In the genomic region with DNA sequence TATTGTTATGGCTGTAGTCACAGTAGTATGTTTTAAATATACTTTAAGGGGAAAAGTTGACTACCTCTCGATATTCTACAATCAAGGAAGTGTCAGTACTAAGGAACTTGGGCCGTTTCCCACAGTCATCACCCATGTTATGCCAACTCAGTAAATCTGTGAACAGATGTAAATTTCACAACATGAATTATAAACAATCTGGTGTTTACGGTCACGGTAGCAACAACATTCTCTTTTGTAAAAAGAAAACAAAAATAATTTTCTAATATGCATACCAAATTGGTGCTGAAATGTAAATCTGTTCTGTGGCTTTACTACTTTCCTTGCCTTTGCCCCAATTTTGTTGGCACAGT, we compare ENCODE assay signal across 7 cellular contexts. TPM values are rescaled to one million over a fixed set of nuclear protein-coding genes. Genes with fewer than 3 reads are reported as not detected.
DNase-seq lines count a peak whose midpoint lies in the region; ATAC-seq and TF ChIP-seq lines count a peak whose summit lies in the region.

No MANE protein-coding gene starts in this region.

- no peak for DNase-seq in activated CD4-positive, alpha-beta memory T cell treated with anti-CD3 and anti-CD28 coated beads, Interleukin-2, amount 10 ng/mL, durations not matched to agents 7 days and 5 days
- DNase-seq in hepatocyte (ENCODE audit: low spot score) (no peak), spleen (no peak), COLO829 (ENCODE audit: low spot score) (no peak)
- DNase-seq in activated CD4-positive, alpha-beta T cell treated with anti-CD3 and anti-CD28 coated beads for 1 hour = no peak

- WGBS in hepatocyte (ENCODE audit: low lambda C conversion rate, missing lambda C conversion rate) = 5% methylated on average over 4 of the region's 4 CpGs
- WGBS in spleen, 5 donors = 0 to 2% (median 1%) methylated on average over 4 of the region's 4 CpGs

- H3K79me2 ChIP-seq in hepatocyte = peaks cover 54% of the 10 kb centered on the region

- no peaks in the 10 kb centered on the region for H3K27me3 Mint-ChIP-seq in activated CD4-positive, alpha-beta memory T cell treated with anti-CD3 and anti-CD28 coated beads, Interleukin-2, amount 10 ng/mL, durations not matched to agents 7 days and 5 days

- CTCF ChIA-PET in HEK293 (lab: Yijun Ruan, JAX) = interaction anchor here (0.6 to 2.6 kb wide), 13 partner anchors 9 to 848 kb away, joined by 3 to 22 read pairs (median 6); no protein-coding TSS in a partner anchor
- CTCF ChIA-PET in activated CD4-positive, alpha-beta memory T cell treated with anti-CD3 and anti-CD28 coated beads, Interleukin-2, amount 10 ng/mL, durations not matched to agents 7 days and 5 days (lab: Charles Lee) = interaction anchor here (0.7 to 3.9 kb wide), 9 partner anchors 9 to 320 kb away, joined by 3 to 86 read pairs (median 9); partner anchors contain the start of genes HS2ST1 and SELENOF

- no peaks in the 10 kb centered on the region for H3K36me3 ChIP-seq in HEK293 (ENCODE audit: control insufficient read depth in 2 of 2, insufficient read depth in 1 of 2, low read length in 2 of 2)
- H3K36me3 ChIP-seq in hepatocyte (replicated peaks; ENCODE audit: insufficient read depth, low read depth) = no peaks in the 10 kb centered on the region
- H3K36me3 ChIP-seq in spleen = peaks cover 0 to 6% (median 0%) of the 10 kb centered on the region in 6 donors

- H3K9me2 ChIP-seq in hepatocyte (replicated peaks; ENCODE audit: insufficient read depth) = no peaks in the 10 kb centered on the region

- peaks cover 22% of the 10 kb centered on the region for H3K36me3 Mint-ChIP-seq in activated CD4-positive, alpha-beta memory T cell treated with anti-CD3 and anti-CD28 coated beads, Interleukin-2, amount 10 ng/mL, durations not matched to agents 7 days and 5 days (ENCODE audit: low read depth)

- peak overlapping the region; percentile 76 for H2AFZ ChIP-seq in hepatocyte

- no peaks in the 10 kb centered on the region for H3K9me3 ChIP-seq in HEK293 (ENCODE audit: control insufficient read depth, insufficient read depth, low read depth, low read length)
- H3K9me3 ChIP-seq in hepatocyte (ENCODE audit: low read depth) = no peaks in the 10 kb centered on the region
- H3K9me3 ChIP-seq in spleen = no peaks in the 10 kb centered on the region

- H3K9me3 Mint-ChIP-seq in activated CD4-positive, alpha-beta memory T cell treated with anti-CD3 and anti-CD28 coated beads, Interleukin-2, amount 10 ng/mL, durations not matched to agents 7 days and 5 days = no peaks in the 10 kb centered on the region

- no peak for TF ChIP-seq POLR2A in spleen (IDR thresholded peaks at IDR 0.05)

- H3K4me3 Mint-ChIP-seq in activated CD4-positive, alpha-beta memory T cell treated with anti-CD3 and anti-CD28 coated beads, Interleukin-2, amount 10 ng/mL, durations not matched to agents 7 days and 5 days = peak overlapping the region; percentile 97

- POLR2A ChIA-PET in HEK293 (lab: Yijun Ruan, JAX) = interaction anchor here (3.9 kb wide), 1 partner anchor 10 kb away, joined by 34 read pairs; no protein-coding TSS in a partner anchor
- POLR2A ChIA-PET in activated CD4-positive, alpha-beta memory T cell treated with anti-CD3 and anti-CD28 coated beads, Interleukin-2, amount 10 ng/mL, durations not matched to agents 7 days and 5 days (lab: Charles Lee) = interaction anchor here (0.9 to 6.0 kb wide), 14 partner anchors 11 to 629 kb away, joined by 3 to 135 read pairs (median 12); partner anchors contain the start of genes HS2ST1, LMO4, ODF2L and SELENOF

- no peak for ATAC-seq in HG03469 (IDR thresholded peaks at IDR 0.05; ENCODE audit: unreplicated experiment)

- H3K27ac Mint-ChIP-seq in activated CD4-positive, alpha-beta memory T cell treated with anti-CD3 and anti-CD28 coated beads, Interleukin-2, amount 10 ng/mL, durations not matched to agents 7 days and 5 days = peak overlapping the region; percentile 94

- peaks cover 47% of the 10 kb centered on the region for H4K20me1 ChIP-seq in hepatocyte (ENCODE audit: insufficient read depth, poor library complexity, severe bottlenecking)

- intact Hi-C loops in spleen (cut with DNase I; ENCODE audit: low total_unique reads) = loop anchor here (10.0 kb wide), 1 partner anchor 311 kb away; the partner anchor contains the start of gene ODF2L

- no peak for TF ChIP-seq CTCF in HEK293 (tag by site-specific recombination; IDR thresholded peaks at IDR 0.05)
- TF ChIP-seq CTCF in hepatocyte (IDR thresholded peaks at IDR 0.05; ENCODE audit: poor library complexity) = no peak
- no peak for TF ChIP-seq CTCF in spleen (IDR thresholded peaks at IDR 0.05 in 8 of 11, conservative IDR thresholded peaks at IDR 0.05 in 3 of 11)

- H3K4me1 Mint-ChIP-seq in activated CD4-positive, alpha-beta memory T cell treated with anti-CD3 and anti-CD28 coated beads, Interleukin-2, amount 10 ng/mL, durations not matched to agents 7 days and 5 days = peaks cover 51% of the 10 kb centered on the region

- peak overlapping the region; percentile 88 for H3K4me2 ChIP-seq in hepatocyte

- H3K27me3 ChIP-seq in hepatocyte (no peaks in the 10 kb centered on the region), spleen (replicated peaks in 1 of 7) (no peaks in the 10 kb centered on the region)

- peak overlapping the region; percentile 91 for H3K4me3 ChIP-seq in HEK293 (ENCODE audit: low read depth, low read length)
- peak overlapping the region; percentile 93 for H3K4me3 ChIP-seq in hepatocyte
- peak overlapping the region; percentile 54 to 88 (median 77) for H3K4me3 ChIP-seq in spleen

- H3K27ac ChIP-seq in HEK293 (ENCODE audit: extremely low read depth, low read depth, low read length) = peak overlapping the region; percentile 98
- H3K27ac ChIP-seq in hepatocyte = peak overlapping the region; percentile 96
- H3K27ac ChIP-seq in spleen = peak overlapping the region; percentile 96 to 99 (median 98)

- H3K4me1 ChIP-seq in HEK293 (ENCODE audit: control insufficient read depth, insufficient read depth, low read length) (peaks cover 4% of the 10 kb centered on the region; the same call in 1 of the 2 replicates), hepatocyte (ENCODE audit: insufficient read depth) (peaks cover 31% of the 10 kb centered on the region), spleen (peaks cover 17 to 68% (median 58%) of the 10 kb centered on the region in 6 donors)

TF ChIP-seq in HEK293, 187 proteins besides CTCF, POLR2A, EP300 and RAD21 (continues in another document):
- TF ChIP-seq, protein P1, sequence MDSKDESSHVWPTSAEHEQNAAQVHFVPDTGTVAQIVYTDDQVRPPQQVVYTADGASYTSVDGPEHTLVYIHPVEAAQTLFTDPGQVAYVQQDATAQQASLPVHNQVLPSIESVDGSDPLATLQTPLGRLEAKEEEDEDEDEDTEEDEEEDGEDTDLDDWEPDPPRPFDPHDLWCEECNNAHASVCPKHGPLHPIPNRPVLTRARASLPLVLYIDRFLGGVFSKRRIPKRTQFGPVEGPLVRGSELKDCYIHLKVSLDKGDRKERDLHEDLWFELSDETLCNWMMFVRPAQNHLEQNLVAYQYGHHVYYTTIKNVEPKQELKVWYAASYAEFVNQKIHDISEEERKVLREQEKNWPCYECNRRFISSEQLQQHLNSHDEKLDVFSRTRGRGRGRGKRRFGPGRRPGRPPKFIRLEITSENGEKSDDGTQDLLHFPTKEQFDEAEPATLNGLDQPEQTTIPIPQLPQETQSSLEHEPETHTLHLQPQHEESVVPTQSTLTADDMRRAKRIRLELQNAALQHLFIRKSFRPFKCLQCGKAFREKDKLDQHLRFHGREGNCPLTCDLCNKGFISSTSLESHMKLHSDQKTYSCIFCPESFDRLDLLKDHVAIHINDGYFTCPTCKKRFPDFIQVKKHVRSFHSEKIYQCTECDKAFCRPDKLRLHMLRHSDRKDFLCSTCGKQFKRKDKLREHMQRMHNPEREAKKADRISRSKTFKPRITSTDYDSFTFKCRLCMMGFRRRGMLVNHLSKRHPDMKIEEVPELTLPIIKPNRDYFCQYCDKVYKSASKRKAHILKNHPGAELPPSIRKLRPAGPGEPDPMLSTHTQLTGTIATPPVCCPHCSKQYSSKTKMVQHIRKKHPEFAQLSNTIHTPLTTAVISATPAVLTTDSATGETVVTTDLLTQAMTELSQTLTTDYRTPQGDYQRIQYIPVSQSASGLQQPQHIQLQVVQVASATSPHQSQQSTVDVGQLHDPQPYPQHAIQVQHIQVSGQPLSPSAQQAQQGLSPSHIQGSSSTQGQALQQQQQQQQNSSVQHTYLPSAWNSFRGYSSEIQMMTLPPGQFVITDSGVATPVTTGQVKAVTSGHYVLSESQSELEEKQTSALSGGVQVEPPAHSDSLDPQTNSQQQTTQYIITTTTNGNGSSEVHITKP (tag by site-specific recombination; IDR thresholded peaks at IDR 0.05) = no peak
- TF ChIP-seq ZNF777 (tag by site-specific recombination; IDR thresholded peaks at IDR 0.05; ENCODE audit: borderline replicate concordance) (no peak), ZNF214 (tag by site-specific recombination; IDR thresholded peaks at IDR 0.05; ENCODE audit: borderline replicate concordance) (no peak), HOXD13 (CRISPR knock-in tag; IDR thresholded peaks at IDR 0.05; ENCODE audit: borderline replicate concordance) (no peak), ZNF398 (tag by site-specific recombination; IDR thresholded peaks at IDR 0.05) (no peak), BCL11B (tag by site-specific recombination; IDR thresholded peaks at IDR 0.05; ENCODE audit: low read depth) (no peak), ZNF785 (tag by site-specific recombination; IDR thresholded peaks at IDR 0.05) (no peak), ZNF292 (tag by site-specific recombination; IDR thresholded peaks at IDR 0.05; ENCODE audit: borderline replicate concordance, low read depth) (no peak), ZNF433 (tag by site-specific recombination; IDR thresholded peaks at IDR 0.05; ENCODE audit: low read depth) (no peak)

RNA-seq across cellular contexts. Expression of gene SH3GLB1, which starts 1.2 kb away (rescaled TPM):
- total RNA-seq in activated CD4-positive, alpha-beta memory T cell treated with anti-CD3 and anti-CD28 coated beads, Interleukin-2, amount 10 ng/mL, durations not matched to agents 7 days and 5 days = 10 to 100 TPM; 79.6 to 82.8 TPM
- total RNA-seq in hepatocyte (55.1 and 59.3 TPM in 2 replicates), spleen (100 to 1,000 TPM in 3 of 7 donors, 10 to 100 TPM in 4; 82.7 to 122 (median 88.9) TPM)
- polyA plus RNA-seq in hepatocyte (84.6 and 89.1 TPM in 2 replicates), spleen (10 to 100 TPM; 20.2 to 35.3 (median 27.3) TPM)
